ENCODE assay signal across 14 cellular contexts in genomic region chr2:224613543-224614317, GRCh38. TPM values are rescaled to one million over a fixed set of nuclear protein-coding genes. Genes with fewer than 3 reads are reported as not detected.
A peak's percentile ranks its signal among the peaks of the same experiment; 100 is the strongest.
DNase-seq lines count a peak whose midpoint lies in the region; ATAC-seq and TF ChIP-seq lines count a peak whose summit lies in the region.
"Had no signal": no experiment of that assay in that cellular context is flagged by ENCODE, and none has a peak within 500 bp of the region (broad histone marks: within the 10 kb centered on the region; RNA-seq: fewer than 3 reads in every experiment).

No MANE protein-coding gene starts in this region.

- ATAC-seq in SK-N-SH treated with all-trans-retinoic acid at 6 μM for 48 hours (no peak), left colon (peak; percentile 99)

- POLR2A ChIA-PET in SK-N-SH (lab: Yijun Ruan, JAX) (no interaction called here), HEK293T (lab: Yijun Ruan, JAX) (no interaction called here)

- H3K27me3 ChIP-seq in SK-N-SH (ENCODE audit: insufficient read depth) (no peaks in the 10 kb centered on the region), OCI-LY1 (ENCODE audit: insufficient read depth, low read length) (no peaks in the 10 kb centered on the region)

- H3K27ac ChIP-seq in SK-N-SH (ENCODE audit: low read depth in 2 of 2, low read length in 1 of 2): peak overlapping the region in 1 of 2 experiments; percentile 94; a peak in 2 of 4 replicates
- peak overlapping the region; percentile 53 for H3K27ac ChIP-seq in OCI-LY1 (ENCODE audit: low read depth, low read length, poor library complexity, severe bottlenecking)

- H3K4me1 ChIP-seq in SK-N-SH (ENCODE audit: control insufficient read depth in 1 of 2, insufficient read depth in 2 of 2, low read depth in 1 of 2, low read length in 1 of 2): peaks cover 0 to 2% of the 10 kb centered on the region in 2 experiments; a peak in 2 of 4 replicates
- peaks cover 45% of the 10 kb centered on the region for H3K4me1 ChIP-seq in OCI-LY1 (ENCODE audit: insufficient read depth, low read length, severe bottlenecking)

- H3K79me2 ChIP-seq in SK-N-SH (ENCODE audit: insufficient read depth) (no peaks in the 10 kb centered on the region), OCI-LY1 (ENCODE audit: insufficient read depth, low read length) (no peaks in the 10 kb centered on the region)

- H3K4me3 ChIP-seq in SK-N-SH (ENCODE audit: low read depth in 2 of 2, low read length in 1 of 2): no peak overlapping the region
- H3K4me3 ChIP-seq in OCI-LY1 (ENCODE audit: low read depth, low read length, poor library complexity, severe bottlenecking): no peak overlapping the region
- H3K4me3 ChIP-seq: HAP-1 had no signal

- H3K9me3 ChIP-seq in SK-N-SH (no peaks in the 10 kb centered on the region), OCI-LY1 (ENCODE audit: low read length) (no peaks in the 10 kb centered on the region)
- H3K9me3 ChIP-seq: HAP-1 had no signal

- H3K9me2 ChIP-seq in SK-N-SH (no peaks in the 10 kb centered on the region), OCI-LY1 (ENCODE audit: low read depth, low read length) (no peaks in the 10 kb centered on the region)

- H2AFZ ChIP-seq in SK-N-SH (ENCODE audit: low read depth) (no peak overlapping the region), OCI-LY1 (ENCODE audit: low read length) (no peak overlapping the region)

- H3K9ac ChIP-seq in SK-N-SH (no peak overlapping the region), OCI-LY1 (ENCODE audit: low read length) (no peak overlapping the region)

- peak; percentile 46 for DNase-seq in SK-N-SH
- DNase-seq in left colon: no peak
- no peak for DNase-seq in KG1 (lab: John Stamatoyannopoulos, UW)
- DNase-seq in SIG-M5 (lab: John Stamatoyannopoulos, UW): no peak
- DNase-seq in HEK293T (ENCODE audit: extremely low spot score): no peak
- DNase-seq: C1 segment of cervical spinal cord; Calu3; CD4-positive, alpha-beta T cell; DND-41; GDM1; HFFc6 had no signal

- TF ChIP-seq EP300 in SK-N-SH (IDR thresholded peaks at IDR 0.05; ENCODE audit: borderline replicate concordance in 1 of 2, low read depth in 1 of 2, low read length in 1 of 2): no peak

- H3K4me2 ChIP-seq in SK-N-SH (no peak overlapping the region), OCI-LY1 (ENCODE audit: low read length) (no peak overlapping the region)

- H3F3A ChIP-seq in SK-N-SH (replicated peaks; ENCODE audit: insufficient read depth) (no peaks in the 10 kb centered on the region), OCI-LY1 (ENCODE audit: insufficient read depth, low read length) (no peaks in the 10 kb centered on the region)

- 67% methylated on average over 4 of the region's 4 CpGs for WGBS in SK-N-SH (ENCODE audit: low lambda C conversion rate)

- CTCF ChIA-PET in SK-N-SH (lab: Yijun Ruan, JAX) (interaction anchor here (1.1 kb wide), 1 partner anchor 14 kb away, joined by 5 read pairs; no protein-coding TSS in a partner anchor), HEK293T (lab: Yijun Ruan, JAX) (no interaction called here)

- H4K20me1 ChIP-seq in SK-N-SH (ENCODE audit: insufficient read depth): no peaks in the 10 kb centered on the region
- no peaks in the 10 kb centered on the region for H4K20me1 ChIP-seq in OCI-LY1 (ENCODE audit: insufficient read depth, low read length)

- intact Hi-C loops in left colon (cut with DNase I, micrococcal nuclease): no loop called here

- H3K36me3 ChIP-seq in SK-N-SH (replicated peaks in 1 of 2; ENCODE audit: control insufficient read depth in 1 of 2, insufficient read depth in 2 of 2, low read length in 1 of 2) (no peaks in the 10 kb centered on the region), OCI-LY1 (ENCODE audit: insufficient read depth, low read length) (no peaks in the 10 kb centered on the region)
- H3K36me3 ChIP-seq: HAP-1 had no signal

- TF ChIP-seq CTCF in SK-N-SH (IDR thresholded peaks at IDR 0.05) (no peak), OCI-LY1 (IDR thresholded peaks at IDR 0.05; ENCODE audit: low read length) (no peak)

- no peak for TF ChIP-seq RAD21 in SK-N-SH (IDR thresholded peaks at IDR 0.05; ENCODE audit: low read length)

TF ChIP-seq in SK-N-SH, 30 proteins besides CTCF, POLR2A, EP300 and RAD21 (continues in another document):
- no peak for TF ChIP-seq FOXM1 (IDR thresholded peaks at IDR 0.05; ENCODE audit: low read depth)
- no peak for TF ChIP-seq GATA2 (CRISPR knock-in tag; IDR thresholded peaks at IDR 0.05)
- TF ChIP-seq JUND (IDR thresholded peaks at IDR 0.05): no peak
- no peak for TF ChIP-seq POLR2AphosphoS5 (IDR thresholded peaks at IDR 0.05; ENCODE audit: low read depth, low read length)
- TF ChIP-seq RCOR1 (IDR thresholded peaks at IDR 0.05; ENCODE audit: low read length): no peak

TF ChIP-seq in SK-N-SH treated with all-trans-retinoic acid at 6 μM for 48 hours, 23 proteins besides CTCF, POLR2A, EP300 and RAD21 (continues in another document):
- TF ChIP-seq CSDC2 (CRISPR knock-in tag; IDR thresholded peaks at IDR 0.05) (no peak), ARNTL (CRISPR knock-in tag; IDR thresholded peaks at IDR 0.05; ENCODE audit: borderline replicate concordance, low read depth) (no peak), ZC3H10 (CRISPR knock-in tag; IDR thresholded peaks at IDR 0.05) (no peak), ZFP30 (CRISPR knock-in tag; IDR thresholded peaks at IDR 0.05) (no peak), ISL1 (CRISPR knock-in tag; IDR thresholded peaks at IDR 0.05) (no peak), ZNF565 (CRISPR knock-in tag; conservative IDR thresholded peaks at IDR 0.05; ENCODE audit: low read depth) (no peak), SNAI2 (CRISPR knock-in tag; IDR thresholded peaks at IDR 0.05) (no peak), PPARA (CRISPR knock-in tag; IDR thresholded peaks at IDR 0.05; ENCODE audit: borderline replicate concordance) (no peak)
- TF ChIP-seq, protein P1, sequence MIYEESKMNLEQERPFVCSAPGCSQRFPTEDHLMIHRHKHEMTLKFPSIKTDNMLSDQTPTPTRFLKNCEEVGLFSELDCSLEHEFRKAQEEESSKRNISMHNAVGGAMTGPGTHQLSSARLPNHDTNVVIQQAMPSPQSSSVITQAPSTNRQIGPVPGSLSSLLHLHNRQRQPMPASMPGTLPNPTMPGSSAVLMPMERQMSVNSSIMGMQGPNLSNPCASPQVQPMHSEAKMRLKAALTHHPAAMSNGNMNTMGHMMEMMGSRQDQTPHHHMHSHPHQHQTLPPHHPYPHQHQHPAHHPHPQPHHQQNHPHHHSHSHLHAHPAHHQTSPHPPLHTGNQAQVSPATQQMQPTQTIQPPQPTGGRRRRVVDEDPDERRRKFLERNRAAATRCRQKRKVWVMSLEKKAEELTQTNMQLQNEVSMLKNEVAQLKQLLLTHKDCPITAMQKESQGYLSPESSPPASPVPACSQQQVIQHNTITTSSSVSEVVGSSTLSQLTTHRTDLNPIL (CRISPR knock-in tag; IDR thresholded peaks at IDR 0.05; ENCODE audit: low read depth): no peak

TF ChIP-seq in HEK293T, 16 proteins besides CTCF, POLR2A, EP300 and RAD21:
- TF ChIP-seq FOXM1 (IDR thresholded peaks at IDR 0.05; ENCODE audit: borderline replicate concordance) (no peak), ARNT (IDR thresholded peaks at IDR 0.05) (no peak), FOXA1 (IDR thresholded peaks at IDR 0.05) (no peak), BHLHE40 (IDR thresholded peaks at IDR 0.05; ENCODE audit: borderline replicate concordance) (no peak), HDGF (IDR thresholded peaks at IDR 0.05; ENCODE audit: borderline replicate concordance) (no peak), SP1 (IDR thresholded peaks at IDR 0.05) (no peak), SUZ12 (IDR thresholded peaks at IDR 0.05) (no peak), L3MBTL2 (conservative IDR thresholded peaks at IDR 0.05) (no peak), ZNF384 (IDR thresholded peaks at IDR 0.05) (no peak)
- TF ChIP-seq, protein P2, sequence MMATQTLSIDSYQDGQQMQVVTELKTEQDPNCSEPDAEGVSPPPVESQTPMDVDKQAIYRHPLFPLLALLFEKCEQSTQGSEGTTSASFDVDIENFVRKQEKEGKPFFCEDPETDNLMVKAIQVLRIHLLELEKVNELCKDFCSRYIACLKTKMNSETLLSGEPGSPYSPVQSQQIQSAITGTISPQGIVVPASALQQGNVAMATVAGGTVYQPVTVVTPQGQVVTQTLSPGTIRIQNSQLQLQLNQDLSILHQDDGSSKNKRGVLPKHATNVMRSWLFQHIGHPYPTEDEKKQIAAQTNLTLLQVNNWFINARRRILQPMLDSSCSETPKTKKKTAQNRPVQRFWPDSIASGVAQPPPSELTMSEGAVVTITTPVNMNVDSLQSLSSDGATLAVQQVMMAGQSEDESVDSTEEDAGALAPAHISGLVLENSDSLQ (IDR thresholded peaks at IDR 0.05): no peak

RNA-seq across cellular contexts. Expression of gene CUL3, which starts 28.6 kb away (rescaled TPM):
- 17.0 and 17.3 TPM in 2 replicates for polyA plus RNA-seq in SK-N-SH (2012; rRNA removed)
- 27.3 and 34.3 TPM in 2 replicates for polyA plus RNA-seq in SK-N-SH (2012; cell fraction: cytosol; rRNA removed)
- polyA plus RNA-seq in SK-N-SH (2012; cell fraction: nucleus; rRNA removed): 10.8 and 34.5 TPM in 2 replicates
- total RNA-seq in left colon: 10 to 100 TPM; 83.1 to 87.2 TPM
